ENCODE assay signal across 15 cellular contexts in genomic region chr16:12120982-12121652, GRCh38.
DNase-seq lines count a peak whose midpoint lies in the region; ATAC-seq, FAIRE-seq and TF ChIP-seq lines count a peak whose summit lies in the region.
"Had no signal": no experiment of that assay in that cellular context is flagged by ENCODE, and none has a peak within 500 bp of the region (broad histone marks: within the 10 kb centered on the region; RNA-seq: fewer than 3 reads in every experiment).

No MANE protein-coding gene starts in this region.

- peaks cover 6% of the 10 kb centered on the region for H3K36me3 Mint-ChIP-seq in astrocyte (ENCODE audit: low read depth, unreplicated experiment)
- peaks cover 2% of the 10 kb centered on the region for H3K36me3 Mint-ChIP-seq in activated naive CD4-positive, alpha-beta T cell treated with anti-CD3 and anti-CD28 coated beads for 36 hours (ENCODE audit: low read depth)

- H3K23ac ChIP-seq in trophoblast cell (ENCODE audit: low read length) = no peak overlapping the region

- no peak overlapping the region for H3K4me3 Mint-ChIP-seq in astrocyte (ENCODE audit: unreplicated experiment)
- no peak overlapping the region for H3K4me3 Mint-ChIP-seq in activated naive CD4-positive, alpha-beta T cell treated with anti-CD3 and anti-CD28 coated beads for 36 hours
- H3K4me3 Mint-ChIP-seq: CD14-positive monocyte had no signal

- H4K20me1 ChIP-seq in BLaER1 = no peaks in the 10 kb centered on the region
- H4K20me1 ChIP-seq in astrocyte (ENCODE audit: insufficient read depth, low read length) = peaks cover 27% of the 10 kb centered on the region

- CTCF ChIA-PET in activated naive CD4-positive, alpha-beta T cell treated with anti-CD3 and anti-CD28 coated beads for 36 hours (lab: Charles Lee) = no interaction called here

- no peak overlapping the region for H3K4ac ChIP-seq in trophoblast cell (ENCODE audit: low read depth, low read length)

- H3K4me3 ChIP-seq in BLaER1 = peak overlapping the region; percentile 44
- H3K4me3 ChIP-seq in astrocyte (ENCODE audit: insufficient read depth, low read depth, low read length) = no peak overlapping the region
- H3K4me3 ChIP-seq in trophoblast cell (ENCODE audit: low read depth, low read length) = no peak overlapping the region
- no peak overlapping the region for H3K4me3 ChIP-seq in effector memory CD4-positive, alpha-beta T cell (ENCODE audit: insufficient read depth, low read depth, low read length, poor library complexity, severe bottlenecking)
- no peak overlapping the region for H3K4me3 ChIP-seq in H7 (ENCODE audit: insufficient read depth, low read depth, low read length)
- H3K4me3 ChIP-seq: HAP-1 had no signal

- peaks cover 17% of the 10 kb centered on the region for H3K9me3 ChIP-seq in BLaER1
- no peaks in the 10 kb centered on the region for H3K9me3 ChIP-seq in astrocyte (ENCODE audit: insufficient read depth, low read depth, low read length)
- peaks cover 6% of the 10 kb centered on the region for H3K9me3 ChIP-seq in trophoblast cell (ENCODE audit: insufficient read depth, low read depth, low read length)
- H3K9me3 ChIP-seq in effector memory CD4-positive, alpha-beta T cell (ENCODE audit: control insufficient read depth, low read length) = no peaks in the 10 kb centered on the region
- H3K9me3 ChIP-seq: HAP-1 had no signal

- H3K4me2 ChIP-seq in BLaER1 (peak overlapping the region; percentile 87), astrocyte (ENCODE audit: low read length) (peak overlapping the region; percentile 57), trophoblast cell (ENCODE audit: low read length) (no peak overlapping the region)

- intact Hi-C loops in activated naive CD4-positive, alpha-beta T cell treated with anti-CD3 and anti-CD28 coated beads for 36 hours (cut with micrococcal nuclease) = no loop called here

- H3K4me1 Mint-ChIP-seq in astrocyte (ENCODE audit: low read depth, unreplicated experiment) = peaks cover 6% of the 10 kb centered on the region
- peaks cover 4% of the 10 kb centered on the region for H3K4me1 Mint-ChIP-seq in activated naive CD4-positive, alpha-beta T cell treated with anti-CD3 and anti-CD28 coated beads for 36 hours (ENCODE audit: low read depth)

- no peak overlapping the region for H4K12ac ChIP-seq in trophoblast cell (ENCODE audit: low read depth, low read length)

- H2AK5ac ChIP-seq in trophoblast cell (ENCODE audit: low read length) = no peak overlapping the region

- no peak overlapping the region for H2AFZ ChIP-seq in astrocyte (ENCODE audit: low read depth, low read length)
- H2AFZ ChIP-seq in trophoblast cell (ENCODE audit: insufficient read depth, low read length, poor library complexity) = no peak overlapping the region

- WGBS in trophoblast cell (ENCODE audit: extremely low coverage, insufficient coverage, insufficient read length) = no CpG with 5 or more reads among the region's 17 CpGs

- no peaks in the 10 kb centered on the region for H3K79me2 ChIP-seq in astrocyte (ENCODE audit: insufficient read depth, low read length)
- H3K79me2 ChIP-seq in trophoblast cell (ENCODE audit: control insufficient read depth, insufficient read depth, low read length, poor library complexity) = no peaks in the 10 kb centered on the region

- H3K79me1 ChIP-seq in trophoblast cell (ENCODE audit: low read length) = no peaks in the 10 kb centered on the region

- no peak for TF ChIP-seq CTCF in astrocyte (IDR thresholded peaks at IDR 0.05; ENCODE audit: insufficient read depth, low read depth, low read length)

- no peak overlapping the region for H4K91ac ChIP-seq in trophoblast cell (ENCODE audit: low read depth, low read length)

- no peak for ATAC-seq in HG03097 (IDR thresholded peaks at IDR 0.05; ENCODE audit: low FRiP score, unreplicated experiment)

- no peak overlapping the region for H2BK12ac ChIP-seq in trophoblast cell (ENCODE audit: low read length)

- H3K36me3 ChIP-seq in BLaER1 (peaks cover 14% of the 10 kb centered on the region), astrocyte (ENCODE audit: insufficient read depth, low read length) (no peaks in the 10 kb centered on the region), trophoblast cell (ENCODE audit: control insufficient read depth in 1 of 2, insufficient read depth in 2 of 2, low read length in 2 of 2) (no peaks in the 10 kb centered on the region), H7 (replicated peaks; ENCODE audit: control insufficient read depth, insufficient read depth, low read length) (no peaks in the 10 kb centered on the region)
- H3K36me3 ChIP-seq in effector memory CD4-positive, alpha-beta T cell (ENCODE audit: control insufficient read depth, insufficient read depth, low read length) = no peaks in the 10 kb centered on the region
- H3K36me3 ChIP-seq: HAP-1 had no signal

- H3K27ac Mint-ChIP-seq in astrocyte (ENCODE audit: unreplicated experiment) = no peak overlapping the region
- no peak overlapping the region for H3K27ac Mint-ChIP-seq in activated naive CD4-positive, alpha-beta T cell treated with anti-CD3 and anti-CD28 coated beads for 36 hours
- H3K27ac Mint-ChIP-seq: CD14-positive monocyte had no signal

- H2BK120ac ChIP-seq in trophoblast cell (ENCODE audit: insufficient read depth, low read length, poor library complexity) = no peak overlapping the region

- peaks cover 90% of the 10 kb centered on the region for H3K4me1 ChIP-seq in BLaER1
- peaks cover 19% of the 10 kb centered on the region for H3K4me1 ChIP-seq in astrocyte (ENCODE audit: insufficient read depth, low read length)
- no peaks in the 10 kb centered on the region for H3K4me1 ChIP-seq in trophoblast cell (ENCODE audit: control insufficient read depth in 1 of 2, insufficient read depth in 2 of 2, low read length in 2 of 2)
- H3K4me1 ChIP-seq in effector memory CD4-positive, alpha-beta T cell (ENCODE audit: control insufficient read depth, insufficient read depth, low read length, poor library complexity, severe bottlenecking) = no peaks in the 10 kb centered on the region
- H3K4me1 ChIP-seq: HAP-1 had no signal

- H2BK5ac ChIP-seq in trophoblast cell (ENCODE audit: low read depth, low read length, poor library complexity) = no peak overlapping the region

- H3K18ac ChIP-seq in trophoblast cell (ENCODE audit: low read length) = no peak overlapping the region

- no peak for FAIRE-seq in astrocyte (lab: Jason Lieb, UNC)
- FAIRE-seq: GM18507 had no signal

- H3K27me3 Mint-ChIP-seq in astrocyte (ENCODE audit: low read depth, unreplicated experiment) = peaks cover 2% of the 10 kb centered on the region
- no peaks in the 10 kb centered on the region for H3K27me3 Mint-ChIP-seq in activated naive CD4-positive, alpha-beta T cell treated with anti-CD3 and anti-CD28 coated beads for 36 hours (ENCODE audit: low read depth)

- H3K27ac ChIP-seq in BLaER1 (peak overlapping the region; percentile 95), astrocyte (ENCODE audit: low read depth, low read length) (peak overlapping the region; percentile 34), trophoblast cell (ENCODE audit: low read depth, low read length) (no peak overlapping the region)
- H3K27ac ChIP-seq in effector memory CD4-positive, alpha-beta T cell (ENCODE audit: insufficient read depth, low read length, poor library complexity, severe bottlenecking) = no peak overlapping the region

- H3K27me3 ChIP-seq in BLaER1 (no peaks in the 10 kb centered on the region), astrocyte (ENCODE audit: insufficient read depth, low read length) (no peaks in the 10 kb centered on the region), trophoblast cell (ENCODE audit: insufficient read depth, low read length) (no peaks in the 10 kb centered on the region), H7 (ENCODE audit: control insufficient read depth, insufficient read depth, low read length) (no peaks in the 10 kb centered on the region)
- no peaks in the 10 kb centered on the region for H3K27me3 ChIP-seq in effector memory CD4-positive, alpha-beta T cell (replicated peaks; ENCODE audit: control insufficient read depth, insufficient read depth, low read length, poor library complexity, severe bottlenecking)

- H3K9ac ChIP-seq in BLaER1 = peak overlapping the region; percentile 61; the same call in 1 of the 2 replicates
- peak overlapping the region; percentile 20 for H3K9ac ChIP-seq in astrocyte (ENCODE audit: low read length)
- H3K9ac ChIP-seq in trophoblast cell (ENCODE audit: low read length) = no peak overlapping the region

- H3K9me3 Mint-ChIP-seq in astrocyte (ENCODE audit: unreplicated experiment) = peaks cover 5% of the 10 kb centered on the region
- H3K9me3 Mint-ChIP-seq in activated naive CD4-positive, alpha-beta T cell treated with anti-CD3 and anti-CD28 coated beads for 36 hours = no peaks in the 10 kb centered on the region

- H4K8ac ChIP-seq in trophoblast cell (ENCODE audit: low read depth, low read length) = no peak overlapping the region

- no peak overlapping the region for H3K14ac ChIP-seq in trophoblast cell (ENCODE audit: low read length)

- DNase-seq in astrocyte (ENCODE audit: low read depth) = no peak
- DNase-seq in kidney tubule cell (ENCODE audit: low spot score) = peak; percentile 49
- peak; percentile 10 to 27 for DNase-seq in trophoblast cell
- DNase-seq in effector memory CD4-positive, alpha-beta T cell = no peak
- DNase-seq in activated naive CD4-positive, alpha-beta T cell treated with anti-CD3 and anti-CD28 coated beads for 36 hours = no peak
- DNase-seq in H7 = no peak
- DNase-seq: Karpas-422, MM.1S, NCI-H1105, NCI-H1694 treated with DMSO at 0.1 percent for 48 hours had no signal

Comparison
In these comparisons a context has a peak if more than half of its experiments do, and no peak if none do; other contexts are left out.
1. H3K27ac ChIP-seq: peak in BLaER1 (single experiment) and astrocyte (single experiment); none in trophoblast cell (single experiment) and effector memory CD4-positive, alpha-beta T cell (single experiment).
2. DNase-seq: peak in kidney tubule cell (single experiment) and trophoblast cell (2 of 2); none in astrocyte (single experiment), effector memory CD4-positive, alpha-beta T cell (0 of 3), activated naive CD4-positive, alpha-beta T cell treated with anti-CD3 and anti-CD28 coated beads for 36 hours (single experiment) and H7 (single experiment).